In genomic region chr1:235974616-235975015, GRCh38 we compare ENCODE assay signal across 1 cellular context.
A peak's percentile ranks its signal among the peaks of the same experiment; 100 is the strongest.
TF ChIP-seq lines count a peak whose summit lies in the region.

No MANE protein-coding gene starts in this region.

TF ChIP-seq in HepG2, 621 proteins besides CTCF, POLR2A, EP300 and RAD21:
- no peak for TF ChIP-seq REPIN1 (CRISPR knock-in tag; IDR thresholded peaks at IDR 0.05; ENCODE audit: borderline replicate concordance, low read depth)
- TF ChIP-seq POLR2G (IDR thresholded peaks at IDR 0.05; ENCODE audit: low read depth, low read length), result 0 out of 2 replicates have a peak, but pooled peaks have one; percentile 10
